In the genomic region with DNA sequence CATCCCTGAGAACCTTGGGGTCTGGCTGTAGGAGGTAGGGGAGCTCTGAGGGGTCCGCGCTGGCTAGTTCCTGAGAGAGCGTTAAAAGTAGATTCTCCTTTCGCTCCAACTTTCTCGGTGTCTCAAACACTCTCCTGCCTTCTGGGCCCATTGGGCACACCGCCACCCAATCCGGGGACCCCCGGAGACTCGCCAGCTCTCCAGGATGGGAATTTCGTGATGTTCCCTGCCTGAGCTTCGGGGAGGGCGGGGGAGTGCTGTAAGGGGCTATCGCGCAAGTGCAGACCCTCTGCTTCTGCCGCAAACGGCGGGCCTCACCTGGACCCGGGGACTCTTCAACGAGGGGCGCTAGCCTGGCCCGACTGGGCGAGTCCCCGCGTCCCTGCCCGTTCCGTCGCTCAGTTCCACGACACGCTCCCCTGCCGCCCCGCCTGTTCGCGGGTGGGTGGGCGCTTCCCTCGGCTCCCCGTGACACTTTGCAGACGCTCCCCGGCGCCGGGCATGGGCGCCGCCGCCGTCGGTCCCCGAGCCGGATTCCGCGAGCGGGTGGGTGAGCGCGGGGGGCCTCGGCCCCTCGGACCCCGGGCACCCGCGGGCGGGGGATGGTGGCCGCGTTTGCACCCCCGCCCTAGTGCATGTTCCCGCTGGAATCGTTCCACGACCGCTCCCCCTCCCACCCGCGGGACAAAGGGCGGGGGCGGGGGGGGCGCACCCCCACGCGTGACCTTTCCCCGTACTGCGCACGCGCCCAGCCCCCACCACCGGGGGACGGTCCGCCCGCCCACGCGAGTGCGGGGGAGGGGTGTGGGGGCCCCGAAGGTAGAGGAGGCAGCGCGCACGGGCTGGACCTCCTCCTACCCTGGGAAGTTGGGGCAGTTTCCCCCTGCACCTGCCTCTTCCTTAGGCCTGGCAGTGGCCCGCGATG, we compare ENCODE assay signal across 8 cellular contexts. TPM values are rescaled to one million over a fixed set of nuclear protein-coding genes. Genes with fewer than 3 reads are reported as not detected.
DNase-seq lines count a peak whose midpoint lies in the region; ATAC-seq, FAIRE-seq and TF ChIP-seq lines count a peak whose summit lies in the region.

A gene (plus strand): TSS at position 481 of the 925 bp plus-strand sequence. CDS start 835 bp downstream, outside the sequence.

- H3K4me1 ChIP-seq in ascending aorta (peaks cover 5 to 16% of the 10 kb centered on the region in 2 donors), pancreas (peaks cover 3 to 12% (median 6%) of the 10 kb centered on the region in 3 donors)

- intact Hi-C loops in ascending aorta (cut with DNase I) (loop anchor here (5.0 kb wide), 1 partner anchor 261 kb away; a partner anchor contains a TSS), left cardiac atrium (cut with DNase I) (no loop called here), pancreas (cut with DNase I) (no loop called here)

- no peaks in the 10 kb centered on the region for H3K9me3 ChIP-seq in ascending aorta
- no peaks in the 10 kb centered on the region for H3K9me3 ChIP-seq in pancreas

- peak within 1 kb of the TSS; percentile 74 to 80 for H3K27ac ChIP-seq in ascending aorta
- peak within 1 kb of the TSS; percentile 46 to 68 (median 62) for H3K27ac ChIP-seq in pancreas

- ATAC-seq in left cardiac atrium (peak; percentile 54 to 70), pancreas (peak; percentile 70 to 73 (median 71)), HG03520 (IDR thresholded peaks at IDR 0.05; ENCODE audit: unreplicated experiment) (no peak)

- peaks cover 3 to 10% of the 10 kb centered on the region in 2 donors for H3K36me3 ChIP-seq in ascending aorta
- H3K36me3 ChIP-seq in pancreas, result no peaks in the 10 kb centered on the region

- TF ChIP-seq CTCF in ascending aorta (IDR thresholded peaks at IDR 0.05) (peak in 1 of 3 experiments; percentile 7), pancreas (IDR thresholded peaks at IDR 0.05) (no peak)

- WGBS in pancreas, 2 donors, result 1% methylated on average over 65 to 89 of the region's 89 CpGs

- peak within 1 kb of the TSS; percentile 87 to 89 for H3K4me3 ChIP-seq in ascending aorta
- H3K4me3 ChIP-seq in pancreas, result peak within 1 kb of the TSS; percentile 81 to 93 (median 90)

- no peaks in the 10 kb centered on the region for H3K27me3 ChIP-seq in ascending aorta
- no peaks in the 10 kb centered on the region for H3K27me3 ChIP-seq in pancreas

- DNase-seq in GM03348 (ENCODE audit: low spot score) (peak; percentile 78), HuH-7 (ENCODE audit: low spot score) (peak; percentile 87), RPMI8226 (peak; percentile 65), ascending aorta (ENCODE audit: low spot score in 2 of 2) (peak in 1 of 2 donors; percentile 81), left cardiac atrium (peak; percentile 81), pancreas (peak; percentile 63 to 88 (median 74)), amniotic stem cell (lab: John Stamatoyannopoulos, UW) (no peak)

- no peak for FAIRE-seq in pancreas (lab: Jason Lieb, UNC)

RNA-seq across cellular contexts. Expression of the gene that starts here (rescaled TPM):
- total RNA-seq in ascending aorta (27.6 TPM), left cardiac atrium (10 to 100 TPM; 17.4 to 19.4 TPM), pancreas (1 to 10 TPM; 3.2 to 6.2 (median 5.0) TPM)
- polyA plus RNA-seq in pancreas, result 10 to 100 TPM; 20.7 to 22.8 TPM
